In the genomic region with DNA sequence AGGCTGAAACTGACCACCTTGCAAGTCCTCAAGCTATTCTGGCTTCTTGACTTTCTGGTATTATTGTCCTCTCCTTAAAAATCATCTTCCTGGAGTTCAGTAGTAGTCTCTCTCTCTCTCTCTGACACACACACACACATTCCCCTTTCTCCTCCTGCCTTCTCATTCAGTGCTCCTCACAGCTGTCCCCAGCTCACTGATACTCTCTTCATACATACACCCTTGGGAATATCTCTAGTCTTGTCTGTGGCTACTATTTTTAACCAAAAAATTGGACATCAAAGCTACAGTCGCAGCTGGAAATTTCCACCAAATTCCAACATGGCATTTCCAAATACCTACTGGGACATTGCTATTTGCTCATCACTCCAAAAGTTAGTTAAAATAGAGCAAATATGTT, we compare ENCODE assay signal across 21 cellular contexts.
"Had no signal": no experiment of that assay in that cellular context is flagged by ENCODE, and none has a peak within 500 bp of the region (broad histone marks: within the 10 kb centered on the region; RNA-seq: fewer than 3 reads in every experiment).

No MANE protein-coding gene starts in this region.

- DNase-seq: dorsolateral prefrontal cortex; effector CD4-positive, alpha-beta T cell; heart left ventricle; kidney; left cardiac atrium; left lung; mesenchymal stem cell; midbrain; natural killer cell; nucleus accumbens; stimulated activated CD4-positive, alpha-beta T cell treated with anti-CD3 and anti-CD28 coated beads, Interleukin-2, amount 100 ng/mL, for 24 hours; stimulated activated CD4-positive, alpha-beta T cell treated with anti-CD3 and anti-CD28 coated beads, Interleukin-4, amount 100 ng/mL, for 24 hours; stimulated activated naive CD4-positive, alpha-beta T cell treated with Interleukin-2 at 50 U/mL for 16 hours; stomach; thyroid gland; trophoblast cell had no signal

- H3K36me3 ChIP-seq: gastroesophageal sphincter, heart left ventricle, left lung, prostate gland, right atrium auricular region, stomach, thyroid gland, vagina had no signal

- H2AFZ ChIP-seq: hepatocyte had no signal

- H3K4me2 ChIP-seq: hepatocyte had no signal

- H3K9me3 ChIP-seq: gastroesophageal sphincter, heart left ventricle, left lung, prostate gland, right atrium auricular region, stomach, thyroid gland, vagina had no signal

- H3K79me2 ChIP-seq: hepatocyte had no signal

- H3K27ac ChIP-seq: dorsolateral prefrontal cortex, gastroesophageal sphincter, heart left ventricle, hepatocyte, left lung, prostate gland, right atrium auricular region, stomach, thyroid gland, vagina had no signal

- H3K4me1 ChIP-seq: gastroesophageal sphincter, heart left ventricle, left lung, prostate gland, right atrium auricular region, stomach, thyroid gland, vagina had no signal

- H3K27me3 ChIP-seq: gastroesophageal sphincter, heart left ventricle, hepatocyte, left lung, right atrium auricular region, stomach, thyroid gland, vagina had no signal

- H3K4me3 ChIP-seq: dorsolateral prefrontal cortex, gastroesophageal sphincter, heart left ventricle, hepatocyte, left lung, prostate gland, right atrium auricular region, stomach, thyroid gland, vagina had no signal
